8 cellular contexts compared by ENCODE assay signal in genomic region chr5:56951131-56951945, GRCh38. TPM values are rescaled to one million over a fixed set of nuclear protein-coding genes. Genes with fewer than 3 reads are reported as not detected.
A peak's percentile ranks its signal among the peaks of the same experiment; 100 is the strongest.
DNase-seq lines count a peak whose midpoint lies in the region; ATAC-seq and TF ChIP-seq lines count a peak whose summit lies in the region.

No MANE protein-coding gene starts in this region.

- H3K36me3 ChIP-seq in PC-9 (ENCODE audit: low read depth) (peaks cover 10% of the 10 kb centered on the region; the same call in 1 of the 2 replicates), parathyroid adenoma (ENCODE audit: control insufficient read depth, insufficient read depth, low read length) (no peaks in the 10 kb centered on the region)

- H3K9ac ChIP-seq in parathyroid adenoma = peak overlapping the region; percentile 74

- BruUV-seq in PC-9 (replicated peaks; lab: Mats Ljungman, UMichigan) = no TSS peak

- H2AFZ ChIP-seq in PC-9 (peak overlapping the region; percentile 91), parathyroid adenoma (peak overlapping the region; percentile 82)

- H3F3A ChIP-seq in PC-9 (ENCODE audit: insufficient read depth, low read depth) = no peaks in the 10 kb centered on the region

- CTCF ChIA-PET in PC-9 (lab: Charles Lee) = interaction anchor here (0.6 to 1.2 kb wide), 3 partner anchors 55 to 187 kb away, joined by 4 to 7 read pairs (median 5); no protein-coding TSS in a partner anchor

- intact Hi-C loops in PC-9 (cut with micrococcal nuclease; ENCODE audit: unreplicated experiment) = loop anchor here (1.0 to 5.0 kb wide), 3 partner anchors 39 to 187 kb away; no protein-coding TSS in a partner anchor
- intact Hi-C loops in Right ventricle myocardium superior (cut with DNase I) = loop anchor here (10.0 kb wide), 1 partner anchor 223 kb away; the partner anchor contains the start of gene GPBP1

- H3K4me1 ChIP-seq in PC-9 (replicated peaks; ENCODE audit: insufficient read depth) (0 out of 2 replicates have a peak, but pooled peaks cover 5% of the 10 kb centered on the region), parathyroid adenoma (peaks cover 5% of the 10 kb centered on the region)

- no peaks in the 10 kb centered on the region; the same call in 1 of the 2 replicates for H4K20me1 ChIP-seq in PC-9 (ENCODE audit: insufficient read depth)

- DNase-seq in NCI-H526 (lab: John Stamatoyannopoulos, UW) (peak; percentile 1 to 54), NCI-H526 treated with DMSO at 0.1 percent for 48 hours (lab: John Stamatoyannopoulos, UW) (no peak), PC-9 (no peak), Right ventricle myocardium superior (peak; percentile 43), NCI-H510A (lab: John Stamatoyannopoulos, UW) (no peak)
- DNase-seq in activated naive CD4-positive, alpha-beta T cell treated with anti-CD3 and anti-CD28 coated beads, Interleukin-2, amount 50 U/mL, for 16 hours = peak; percentile 31

- H3K79me2 ChIP-seq in PC-9 (ENCODE audit: low read depth) (peaks cover 19% of the 10 kb centered on the region), parathyroid adenoma (peaks cover 13% of the 10 kb centered on the region)

- H3K27me3 ChIP-seq in PC-9 (ENCODE audit: insufficient read depth, low read depth) (no peaks in the 10 kb centered on the region), parathyroid adenoma (ENCODE audit: control insufficient read depth, insufficient read depth, low read length) (no peaks in the 10 kb centered on the region)

- peak overlapping the region; percentile 92 for H3K4me3 ChIP-seq in PC-9
- H3K4me3 ChIP-seq in parathyroid adenoma (ENCODE audit: low read depth, low read length) = peak overlapping the region; percentile 72

- H3K4me2 ChIP-seq in PC-9 (peak overlapping the region; percentile 87), parathyroid adenoma (ENCODE audit: low read length) (peak overlapping the region; percentile 89)

- ATAC-seq in HG02798 (IDR thresholded peaks at IDR 0.05; ENCODE audit: poor library complexity, unreplicated experiment) (peak; percentile 51), Right ventricle myocardium superior (ENCODE audit: poor library complexity) (peak; percentile 57)

- H3K9me2 ChIP-seq in PC-9 (ENCODE audit: insufficient read depth) = no peaks in the 10 kb centered on the region

- POLR2A ChIA-PET in PC-9 (lab: Charles Lee; ENCODE audit: unreplicated experiment) = interaction anchor here (0.6 to 0.7 kb wide), 2 partner anchors 54 to 111 kb away, joined by 4 to 11 read pairs; no protein-coding TSS in a partner anchor

- TF ChIP-seq CTCF in PC-9 (conservative IDR thresholded peaks at IDR 0.05) (no peak), parathyroid adenoma (IDR thresholded peaks at IDR 0.05) (no peak)

- H3K9me3 ChIP-seq in PC-9 (ENCODE audit: insufficient read depth, low read depth) (no peaks in the 10 kb centered on the region), parathyroid adenoma (ENCODE audit: control insufficient read depth, low read length) (no peaks in the 10 kb centered on the region)

- no peak overlapping the region for H3K27ac ChIP-seq in PC-9
- H3K27ac ChIP-seq in parathyroid adenoma = peak overlapping the region; percentile 61

RNA-seq across cellular contexts. Expression of gene MIER3, which starts 0.6 kb away (rescaled TPM):
- total RNA-seq in PC-9 (2021) (16.4 and 17.3 TPM in 2 replicates), Right ventricle myocardium superior (14.7 TPM)

RNA-seq across cellular contexts. Expression of gene SETD9, which starts 41.9 kb away (rescaled TPM):
- total RNA-seq in PC-9 (2021) (6.5 and 7.3 TPM in 2 replicates), Right ventricle myocardium superior (17.4 TPM)

Comparison
In these comparisons a context has a peak if more than half of its experiments do, and no peak if none do; other contexts are left out.
1. DNase-seq: peak in NCI-H526 (2 of 2), activated naive CD4-positive, alpha-beta T cell treated with anti-CD3 and anti-CD28 coated beads, Interleukin-2, amount 50 U/mL, for 16 hours (single experiment) and Right ventricle myocardium superior (single experiment); none in NCI-H526 treated with DMSO at 0.1 percent for 48 hours (single experiment), PC-9 (0 of 2) and NCI-H510A (single experiment).